12 cellular contexts compared by ENCODE assay signal in the genomic region with DNA sequence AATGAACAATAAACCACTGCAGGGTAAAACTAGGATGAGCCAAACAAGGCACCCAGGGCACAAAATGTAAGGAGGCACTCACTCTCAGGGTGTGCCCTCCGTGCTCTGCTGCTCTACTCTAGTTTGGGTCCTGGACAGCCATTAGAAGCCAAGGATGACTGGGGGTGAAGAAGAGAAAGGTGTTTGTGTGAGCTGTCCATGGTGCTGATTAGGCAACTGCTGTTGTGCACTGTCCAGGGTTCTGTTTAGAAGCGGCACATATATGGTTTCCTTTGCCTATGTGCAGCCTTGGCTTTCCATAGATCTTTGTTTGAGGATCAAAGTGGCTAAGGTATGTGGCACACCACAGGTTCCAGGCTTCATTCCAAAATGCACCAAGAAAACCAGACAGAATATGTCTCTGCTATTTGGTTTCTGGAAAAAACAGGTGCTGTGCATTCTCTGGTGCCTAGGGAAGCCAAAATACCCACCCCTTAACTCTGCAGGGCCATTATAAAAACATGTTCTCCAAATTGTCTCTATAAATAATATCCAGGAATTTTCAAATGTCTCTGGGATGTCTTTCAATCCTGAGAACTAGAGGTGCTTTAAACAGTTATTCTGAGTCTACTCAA.
DNase-seq lines count a peak whose midpoint lies in the region; ATAC-seq and TF ChIP-seq lines count a peak whose summit lies in the region.
"Had no signal": no experiment of that assay in that cellular context is flagged by ENCODE, and none has a peak within 500 bp of the region (broad histone marks: within the 10 kb centered on the region; RNA-seq: fewer than 3 reads in every experiment).

No MANE protein-coding gene starts in this region.

- H4K20me1 ChIP-seq in neural progenitor cell (ENCODE audit: low read depth), result peaks cover 10% of the 10 kb centered on the region

- H3K4me3 ChIP-seq in neural progenitor cell, result no peak overlapping the region

- H3K27me3 ChIP-seq in neural progenitor cell, result no peaks in the 10 kb centered on the region
- H3K27me3 ChIP-seq: neutrophil had no signal

- H3K4me1 ChIP-seq in neural progenitor cell, result no peaks in the 10 kb centered on the region

- H3K27me3 Mint-ChIP-seq in neural progenitor cell (ENCODE audit: insufficient read depth, low read depth), result no peaks in the 10 kb centered on the region
- H3K27me3 Mint-ChIP-seq: IgD-negative memory B cell had no signal

- ATAC-seq in HG02852 (IDR thresholded peaks at IDR 0.05; ENCODE audit: unreplicated experiment), result no peak
- no peak for ATAC-seq in GM19397 (IDR thresholded peaks at IDR 0.05; ENCODE audit: unreplicated experiment)

- TF ChIP-seq CTCF in neural progenitor cell (IDR thresholded peaks at IDR 0.05), result no peak

- no peak overlapping the region for H3K27ac ChIP-seq in neural progenitor cell
- H3K27ac ChIP-seq: neutrophil had no signal

- no peak overlapping the region for H3K4me3 Mint-ChIP-seq in neural progenitor cell
- H3K4me3 Mint-ChIP-seq: IgD-negative memory B cell had no signal

- H3K36me3 ChIP-seq in neural progenitor cell, result no peaks in the 10 kb centered on the region
- H3K36me3 ChIP-seq: neutrophil had no signal

- H3K9me3 ChIP-seq in neural progenitor cell (ENCODE audit: low read depth), result peaks cover 3% of the 10 kb centered on the region
- H3K9me3 ChIP-seq: neutrophil had no signal

- no peak overlapping the region for H3K4me2 ChIP-seq in neural progenitor cell

- DNase-seq in DMS53 (lab: John Stamatoyannopoulos, UW) (peak; percentile 29), DMS53 treated with DMSO at 0.1 percent for 48 hours (lab: John Stamatoyannopoulos, UW; ENCODE audit: unreplicated experiment) (no peak), NAMALWA (ENCODE audit: low spot score) (peak; percentile 41), cerebellar cortex (ENCODE audit: low spot score) (peak; percentile 42), neural progenitor cell (ENCODE audit: low spot score) (peak; percentile 91), NCI-H1417 treated with DMSO at 0.1 percent for 48 hours (lab: John Stamatoyannopoulos, UW) (no peak)
- DNase-seq: 8988T; effector CD8-positive, alpha-beta T cell had no signal

- H3F3A ChIP-seq in neural progenitor cell (ENCODE audit: low read depth), result no peaks in the 10 kb centered on the region

- no peaks in the 10 kb centered on the region for H3K4me1 Mint-ChIP-seq in neural progenitor cell
- H3K4me1 Mint-ChIP-seq: IgD-negative memory B cell had no signal

- H3K9ac ChIP-seq in neural progenitor cell, result no peak overlapping the region

- peaks cover 2% of the 10 kb centered on the region for H3K9me3 Mint-ChIP-seq in neural progenitor cell

- H3K36me3 Mint-ChIP-seq in neural progenitor cell, result no peaks in the 10 kb centered on the region
- H3K36me3 Mint-ChIP-seq: IgD-negative memory B cell had no signal

- no peak overlapping the region for H2AFZ ChIP-seq in neural progenitor cell (replicated peaks)

- H3K79me2 ChIP-seq in neural progenitor cell (ENCODE audit: low read depth), result no peaks in the 10 kb centered on the region

- H3K27ac Mint-ChIP-seq in neural progenitor cell, result no peak overlapping the region
- H3K27ac Mint-ChIP-seq: IgD-negative memory B cell had no signal

Comparison
In these comparisons a context has a peak if more than half of its experiments do, and no peak if none do; other contexts are left out.
1. DNase-seq: peak in DMS53 (single experiment), NAMALWA (single experiment), cerebellar cortex (single experiment) and neural progenitor cell (single experiment); none in DMS53 treated with DMSO at 0.1 percent for 48 hours (single experiment) and NCI-H1417 treated with DMSO at 0.1 percent for 48 hours (single experiment).